Comparison of ENCODE assay signal across 9 cellular contexts in genomic region chr2:42917374-42918017, GRCh38.
DNase-seq lines count a peak whose midpoint lies in the region; ATAC-seq lines count a peak whose summit lies in the region.
"Had no signal": no experiment of that assay in that cellular context is flagged by ENCODE, and none has a peak within 500 bp of the region (broad histone marks: within the 10 kb centered on the region; RNA-seq: fewer than 3 reads in every experiment).

No MANE protein-coding gene starts in this region.

- H3K36me3 Mint-ChIP-seq in activated CD4-positive, alpha-beta T cell treated with anti-CD3 and anti-CD28 coated beads, Interleukin-2, amount 10 ng/mL, durations not matched to agents 24 days and 14 days (ENCODE audit: low read depth), result no peaks in the 10 kb centered on the region
- H3K36me3 Mint-ChIP-seq in activated naive CD8-positive, alpha-beta T cell treated with anti-CD3 and anti-CD28 coated beads, Interleukin-2, amount 50 U/mL, for 24 hours (ENCODE audit: low read depth), result no peaks in the 10 kb centered on the region

- no peak overlapping the region for H3K27ac Mint-ChIP-seq in activated CD4-positive, alpha-beta T cell treated with anti-CD3 and anti-CD28 coated beads, Interleukin-2, amount 10 ng/mL, durations not matched to agents 24 days and 14 days
- H3K27ac Mint-ChIP-seq in activated naive CD8-positive, alpha-beta T cell treated with anti-CD3 and anti-CD28 coated beads, Interleukin-2, amount 50 U/mL, for 24 hours, result no peak overlapping the region
- H3K27ac Mint-ChIP-seq in stimulated activated naive CD8-positive, alpha-beta T cell treated with anti-CD3 and anti-CD28 coated beads, Interleukin-15, amount 100 ng/mL, for 72 hours, result no peak overlapping the region
- H3K27ac Mint-ChIP-seq: neural progenitor cell had no signal

- peak; percentile 66 for ATAC-seq in activated naive CD8-positive, alpha-beta T cell treated with anti-CD3 and anti-CD28 coated beads, Interleukin-2, amount 50 U/mL, for 24 hours
- peak; percentile 81 for ATAC-seq in stimulated activated naive CD8-positive, alpha-beta T cell treated with anti-CD3 and anti-CD28 coated beads, Interleukin-15, amount 100 ng/mL, for 72 hours
- no peak for ATAC-seq in HG03135 (IDR thresholded peaks at IDR 0.05; ENCODE audit: unreplicated experiment)

- H3K4me1 Mint-ChIP-seq in activated CD4-positive, alpha-beta T cell treated with anti-CD3 and anti-CD28 coated beads, Interleukin-2, amount 10 ng/mL, durations not matched to agents 24 days and 14 days, result peaks cover 6% of the 10 kb centered on the region
- peaks cover 11% of the 10 kb centered on the region for H3K4me1 Mint-ChIP-seq in activated naive CD8-positive, alpha-beta T cell treated with anti-CD3 and anti-CD28 coated beads, Interleukin-2, amount 50 U/mL, for 24 hours
- H3K4me1 Mint-ChIP-seq in stimulated activated naive CD8-positive, alpha-beta T cell treated with anti-CD3 and anti-CD28 coated beads, Interleukin-15, amount 100 ng/mL, for 72 hours, result peaks cover 12% of the 10 kb centered on the region

- no peak overlapping the region for H3K4me3 Mint-ChIP-seq in activated CD4-positive, alpha-beta T cell treated with anti-CD3 and anti-CD28 coated beads, Interleukin-2, amount 10 ng/mL, durations not matched to agents 24 days and 14 days
- no peak overlapping the region for H3K4me3 Mint-ChIP-seq in activated naive CD8-positive, alpha-beta T cell treated with anti-CD3 and anti-CD28 coated beads, Interleukin-2, amount 50 U/mL, for 24 hours
- no peak overlapping the region for H3K4me3 Mint-ChIP-seq in stimulated activated naive CD8-positive, alpha-beta T cell treated with anti-CD3 and anti-CD28 coated beads, Interleukin-15, amount 100 ng/mL, for 72 hours
- H3K4me3 Mint-ChIP-seq: neural progenitor cell had no signal

- H3K9me3 Mint-ChIP-seq in activated CD4-positive, alpha-beta T cell treated with anti-CD3 and anti-CD28 coated beads, Interleukin-2, amount 10 ng/mL, durations not matched to agents 24 days and 14 days, result no peaks in the 10 kb centered on the region
- no peaks in the 10 kb centered on the region for H3K9me3 Mint-ChIP-seq in activated naive CD8-positive, alpha-beta T cell treated with anti-CD3 and anti-CD28 coated beads, Interleukin-2, amount 50 U/mL, for 24 hours
- H3K9me3 Mint-ChIP-seq in stimulated activated naive CD8-positive, alpha-beta T cell treated with anti-CD3 and anti-CD28 coated beads, Interleukin-15, amount 100 ng/mL, for 72 hours, result no peaks in the 10 kb centered on the region

- peak; percentile 18 to 19 for DNase-seq in activated CD4-positive, alpha-beta T cell treated with anti-CD3 and anti-CD28 coated beads, Interleukin-2, amount 50 U/mL, for 48 hours
- DNase-seq in activated CD4-positive, alpha-beta T cell treated with anti-CD3 and anti-CD28 coated beads, Interleukin-2, amount 10 ng/mL, durations not matched to agents 24 days and 14 days, result no peak
- DNase-seq in activated naive CD8-positive, alpha-beta T cell treated with anti-CD3 and anti-CD28 coated beads, Interleukin-2, amount 50 U/mL, for 24 hours, result peak; percentile 26
- DNase-seq in islet precursor cell, result peak; percentile 48
- DNase-seq in stimulated activated naive CD8-positive, alpha-beta T cell treated with anti-CD3 and anti-CD28 coated beads, Interleukin-15, amount 100 ng/mL, for 72 hours, result peak in 1 of 2 donors; percentile 34
- DNase-seq in NCI-H748 (lab: John Stamatoyannopoulos, UW; ENCODE audit: unreplicated experiment), result no peak
- DNase-seq in NK-92 (lab: John Stamatoyannopoulos, UW; ENCODE audit: unreplicated experiment), result no peak

- peaks cover 4% of the 10 kb centered on the region for H3K27me3 Mint-ChIP-seq in activated CD4-positive, alpha-beta T cell treated with anti-CD3 and anti-CD28 coated beads, Interleukin-2, amount 10 ng/mL, durations not matched to agents 24 days and 14 days
- no peaks in the 10 kb centered on the region for H3K27me3 Mint-ChIP-seq in activated naive CD8-positive, alpha-beta T cell treated with anti-CD3 and anti-CD28 coated beads, Interleukin-2, amount 50 U/mL, for 24 hours
- H3K27me3 Mint-ChIP-seq in stimulated activated naive CD8-positive, alpha-beta T cell treated with anti-CD3 and anti-CD28 coated beads, Interleukin-15, amount 100 ng/mL, for 72 hours, result peaks cover 6% of the 10 kb centered on the region

- intact Hi-C loops in activated CD4-positive, alpha-beta T cell treated with anti-CD3 and anti-CD28 coated beads, Interleukin-2, amount 10 ng/mL, durations not matched to agents 24 days and 14 days (cut with micrococcal nuclease), result no loop called here

Comparison
In these comparisons a context has a peak if more than half of its experiments do, and no peak if none do; other contexts are left out.
1. DNase-seq: peak in activated CD4-positive, alpha-beta T cell treated with anti-CD3 and anti-CD28 coated beads, Interleukin-2, amount 50 U/mL, for 48 hours (2 of 2), activated naive CD8-positive, alpha-beta T cell treated with anti-CD3 and anti-CD28 coated beads, Interleukin-2, amount 50 U/mL, for 24 hours (single experiment) and islet precursor cell (single experiment); none in activated CD4-positive, alpha-beta T cell treated with anti-CD3 and anti-CD28 coated beads, Interleukin-2, amount 10 ng/mL, durations not matched to agents 24 days and 14 days (single experiment), NCI-H748 (single experiment) and NK-92 (single experiment).